18 cellular contexts compared by ENCODE assay signal in genomic region chr5:142420521-142420920, GRCh38.
DNase-seq lines count a peak whose midpoint lies in the region; ATAC-seq and TF ChIP-seq lines count a peak whose summit lies in the region.
"Had no signal": no experiment of that assay in that cellular context is flagged by ENCODE, and none has a peak within 500 bp of the region (broad histone marks: within the 10 kb centered on the region; RNA-seq: fewer than 3 reads in every experiment).

No MANE protein-coding gene starts in this region.

- H3K27me3 Mint-ChIP-seq in T-helper 1 cell treated with Interleukin-12 subunit alpha and Interleukin-12 subunit beta and Interleukin-4 antibody, amounts not matched to agents 30 μg/mL and 1 μg/mL, for 36 hours (ENCODE audit: low read depth), result no peaks in the 10 kb centered on the region
- H3K27me3 Mint-ChIP-seq in neural crest cell (ENCODE audit: low read depth), result no peaks in the 10 kb centered on the region

- no peaks in the 10 kb centered on the region for H3K36me3 ChIP-seq in OCI-LY3 (replicated peaks; ENCODE audit: low read depth, low read length)
- H3K36me3 ChIP-seq: gastroesophageal sphincter, stomach had no signal

- no peak overlapping the region for H3K4me3 ChIP-seq in OCI-LY3 (ENCODE audit: low read length)
- H3K4me3 ChIP-seq: A549, body of pancreas, gastroesophageal sphincter, stomach had no signal

- no peaks in the 10 kb centered on the region for H3K27me3 ChIP-seq in OCI-LY3 (ENCODE audit: low read depth, low read length)
- H3K27me3 ChIP-seq: body of pancreas, gastroesophageal sphincter, stomach had no signal

- H4K20me1 ChIP-seq in OCI-LY3 (ENCODE audit: insufficient read depth, low read length), result no peaks in the 10 kb centered on the region

- H3K9ac ChIP-seq in OCI-LY3 (ENCODE audit: low read length), result no peak overlapping the region

- peak; percentile 33 for ATAC-seq in HG03159 (IDR thresholded peaks at IDR 0.05; ENCODE audit: unreplicated experiment)
- ATAC-seq: A549, body of pancreas, gastroesophageal sphincter had no signal

- no peak for TF ChIP-seq CTCF in OCI-LY3 (IDR thresholded peaks at IDR 0.05; ENCODE audit: low read depth, low read length)
- TF ChIP-seq CTCF in neural crest cell (conservative IDR thresholded peaks at IDR 0.05), result no peak

- peak overlapping the region; percentile 23 for H3K27ac Mint-ChIP-seq in T-helper 1 cell treated with Interleukin-12 subunit alpha and Interleukin-12 subunit beta and Interleukin-4 antibody, amounts not matched to agents 30 μg/mL and 1 μg/mL, for 36 hours
- H3K27ac Mint-ChIP-seq in neural crest cell (ENCODE audit: unreplicated experiment), result peak overlapping the region; percentile 0
- H3K27ac Mint-ChIP-seq: activated naive CD4-positive, alpha-beta T cell treated with anti-CD3 and anti-CD28 coated beads for 36 hours had no signal

- H3K79me2 ChIP-seq in OCI-LY3 (ENCODE audit: low read length), result no peaks in the 10 kb centered on the region

- H3K4me1 ChIP-seq in OCI-LY3 (ENCODE audit: low read length), result peaks cover 31% of the 10 kb centered on the region
- H3K4me1 ChIP-seq: body of pancreas had no signal

- H3K36me3 Mint-ChIP-seq in T-helper 1 cell treated with Interleukin-12 subunit alpha and Interleukin-12 subunit beta and Interleukin-4 antibody, amounts not matched to agents 30 μg/mL and 1 μg/mL, for 36 hours (ENCODE audit: low read depth), result no peaks in the 10 kb centered on the region
- no peaks in the 10 kb centered on the region for H3K36me3 Mint-ChIP-seq in neural crest cell (ENCODE audit: low read depth)
- H3K36me3 Mint-ChIP-seq: CD4-positive, CD25-positive, alpha-beta regulatory T cell had no signal

- H3K27ac ChIP-seq in OCI-LY3 (ENCODE audit: low read length), result peak overlapping the region; percentile 75
- H3K27ac ChIP-seq: A549, body of pancreas, epithelial cell of prostate, gastroesophageal sphincter, stomach had no signal

- H3K4me3 Mint-ChIP-seq in T-helper 1 cell treated with Interleukin-12 subunit alpha and Interleukin-12 subunit beta and Interleukin-4 antibody, amounts not matched to agents 30 μg/mL and 1 μg/mL, for 36 hours, result peak overlapping the region; percentile 51
- no peak overlapping the region for H3K4me3 Mint-ChIP-seq in neural crest cell
- H3K4me3 Mint-ChIP-seq: activated naive CD4-positive, alpha-beta T cell treated with anti-CD3 and anti-CD28 coated beads for 36 hours had no signal

- no peak for DNase-seq in T-helper 1 cell
- no peak for DNase-seq in neural crest cell (ENCODE audit: low read depth, low spot score)
- no peak for DNase-seq in GOT3 (lab: John Stamatoyannopoulos, UW)
- no peak for DNase-seq in NCI-H128 (lab: John Stamatoyannopoulos, UW; ENCODE audit: unreplicated experiment)
- no peak for DNase-seq in cerebellar nuclear complex (lab: John Stamatoyannopoulos, UW)
- DNase-seq: activated naive CD4-positive, alpha-beta T cell treated with anti-CD3 and anti-CD28 coated beads for 36 hours; activated T-cell treated with anti-CD3 and anti-CD28 coated beads for 4 hours; body of pancreas; CD4-positive, CD25-positive, alpha-beta regulatory T cell; NCI-H226; SHP77 treated with DMSO at 0.1 percent for 48 hours; stomach had no signal

- peak overlapping the region; percentile 41 for H3K4me2 ChIP-seq in OCI-LY3 (ENCODE audit: low read length)
- H3K4me2 ChIP-seq: A549 had no signal

- H3K9me3 ChIP-seq in OCI-LY3 (ENCODE audit: insufficient read depth, low read length), result no peaks in the 10 kb centered on the region
- H3K9me3 ChIP-seq: A549, body of pancreas, gastroesophageal sphincter, stomach had no signal

- H2AFZ ChIP-seq in OCI-LY3 (ENCODE audit: low read depth, low read length), result 0 out of 2 replicates have a peak overlapping the region, but pooled peaks have one; percentile 2

- H3K4me1 Mint-ChIP-seq in T-helper 1 cell treated with Interleukin-12 subunit alpha and Interleukin-12 subunit beta and Interleukin-4 antibody, amounts not matched to agents 30 μg/mL and 1 μg/mL, for 36 hours (ENCODE audit: low read depth), result peaks cover 19% of the 10 kb centered on the region
- peaks cover 23% of the 10 kb centered on the region for H3K4me1 Mint-ChIP-seq in neural crest cell

- H3K9me3 Mint-ChIP-seq in T-helper 1 cell treated with Interleukin-12 subunit alpha and Interleukin-12 subunit beta and Interleukin-4 antibody, amounts not matched to agents 30 μg/mL and 1 μg/mL, for 36 hours, result peaks cover 3% of the 10 kb centered on the region
- peaks cover 3% of the 10 kb centered on the region for H3K9me3 Mint-ChIP-seq in neural crest cell
